Comparison of ENCODE assay signal across 1 cellular context in the genomic region with DNA sequence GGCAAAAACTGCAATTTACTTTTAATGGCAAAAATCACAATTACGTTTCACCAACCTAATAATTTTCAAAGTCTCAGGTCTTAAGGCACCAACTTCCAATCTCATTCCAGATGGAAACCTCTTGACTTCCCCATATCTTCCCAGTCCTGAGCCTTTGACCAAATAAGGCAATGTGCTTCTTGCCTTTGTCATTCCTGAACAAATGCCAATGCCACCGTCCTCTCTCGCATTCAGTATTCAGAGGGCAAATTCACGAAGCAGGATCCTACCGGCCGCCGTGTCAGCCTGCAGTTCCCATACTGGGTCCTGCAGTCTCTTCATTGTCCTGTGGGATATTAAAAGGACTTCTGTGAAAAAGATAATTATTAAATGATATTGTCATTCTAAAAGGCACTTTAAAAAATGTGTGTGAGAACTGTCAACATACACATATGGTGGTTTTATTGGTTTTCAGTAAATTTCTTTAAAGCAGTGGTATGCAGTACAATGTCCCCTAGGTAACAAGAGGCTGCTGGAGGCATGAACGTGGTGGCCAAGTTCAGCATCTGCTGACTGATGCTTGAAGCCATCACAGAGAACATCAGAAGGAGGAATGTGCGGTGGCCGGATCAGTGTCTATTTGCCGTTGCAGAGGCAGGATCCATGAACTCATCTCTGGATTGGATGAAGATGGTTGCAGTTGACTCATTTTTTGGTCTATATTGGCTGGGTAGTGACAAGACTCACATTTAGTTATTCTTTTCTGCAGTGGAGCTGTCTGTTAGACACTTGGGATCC.
TF ChIP-seq lines count a peak whose summit lies in the region.

No MANE protein-coding gene starts in this region.

TF ChIP-seq in H1, 55 proteins besides CTCF, POLR2A, EP300 and RAD21:
- TF ChIP-seq SIN3A (conservative IDR thresholded peaks at IDR 0.05 in 1 of 2, IDR thresholded peaks at IDR 0.05 in 1 of 2; ENCODE audit: low read depth in 1 of 2, low read length in 2 of 2), result no peak
- peak; percentile 99 for TF ChIP-seq SRF (IDR thresholded peaks at IDR 0.05; ENCODE audit: low read depth, low read length)
- TF ChIP-seq TBP (IDR thresholded peaks at IDR 0.05; ENCODE audit: low read depth, low read length), result no peak
